Comparison of ENCODE assay signal across 16 cellular contexts in genomic region chr18:51614033-51614432, GRCh38.
DNase-seq lines count a peak whose midpoint lies in the region; ATAC-seq and TF ChIP-seq lines count a peak whose summit lies in the region.
"Had no signal": no experiment of that assay in that cellular context is flagged by ENCODE, and none has a peak within 500 bp of the region (broad histone marks: within the 10 kb centered on the region; RNA-seq: fewer than 3 reads in every experiment).

No MANE protein-coding gene starts in this region.

- H2BK12ac ChIP-seq in mesenchymal stem cell (ENCODE audit: low read length in 2 of 2) = no peak overlapping the region

- H3K4me1 ChIP-seq in mesenchymal stem cell (ENCODE audit: control insufficient read depth, insufficient read depth, low read depth, low read length) = no peaks in the 10 kb centered on the region

- H4K8ac ChIP-seq in mesenchymal stem cell (ENCODE audit: low read length) = no peak overlapping the region

- DNase-seq in Daoy (ENCODE audit: low read depth) = peak; percentile 3
- peak; percentile 64 for DNase-seq in RKO (ENCODE audit: low spot score)
- DNase-seq in epithelial cell of esophagus (ENCODE audit: low read depth) = peak; percentile 99
- peak; percentile 1 for DNase-seq in mesenchymal stem cell
- DNase-seq in AG08395 (ENCODE audit: low spot score) = no peak
- no peak for DNase-seq in activated CD4-positive, alpha-beta T cell treated with anti-CD3 and anti-CD28 coated beads, Interleukin-2, amount 50 U/mL, for 48 hours
- DNase-seq: activated naive CD8-positive, alpha-beta T cell treated with anti-CD3 and anti-CD28 coated beads, Interleukin-2, amount 10 ng/mL, durations not matched to agents 7 days and 5 days; C1 segment of cervical spinal cord; effector CD4-positive, alpha-beta T cell; GF-D8; NCI-H2107; stimulated activated CD4-positive, alpha-beta T cell treated with anti-CD3 and anti-CD28 coated beads, Interleukin-2, amount 100 ng/mL, for 48 hours; stimulated activated naive CD4-positive, alpha-beta T cell had no signal

- no peak overlapping the region for H2BK15ac ChIP-seq in mesenchymal stem cell (ENCODE audit: low read depth, poor library complexity, severe bottlenecking)

- no peak overlapping the region for H2AK5ac ChIP-seq in mesenchymal stem cell (ENCODE audit: low read length, severe bottlenecking)

- no peaks in the 10 kb centered on the region for H3K27me3 ChIP-seq in mesenchymal stem cell (ENCODE audit: control insufficient read depth in 1 of 2, insufficient read depth in 1 of 2, low read length in 2 of 2)

- H2AFZ ChIP-seq in mesenchymal stem cell (ENCODE audit: low read depth, low read length) = no peak overlapping the region

- no peak overlapping the region for H3K4ac ChIP-seq in mesenchymal stem cell (ENCODE audit: low read depth in 1 of 2, low read length in 2 of 2)

- no peaks in the 10 kb centered on the region for H3K36me3 ChIP-seq in mesenchymal stem cell (ENCODE audit: control insufficient read depth in 1 of 2, insufficient read depth in 2 of 2, low read depth in 1 of 2, low read length in 2 of 2)

- WGBS in mesenchymal stem cell = 35% methylated on average over 5 of the region's 5 CpGs

- no peak overlapping the region for H3K4me2 ChIP-seq in mesenchymal stem cell (ENCODE audit: low read length, poor library complexity, severe bottlenecking)
- H3K4me2 ChIP-seq: KMS-11 had no signal

- H3K79me1 ChIP-seq in mesenchymal stem cell (replicated peaks; ENCODE audit: low read length, poor library complexity, severe bottlenecking) = no peaks in the 10 kb centered on the region

- no peak overlapping the region for H2BK5ac ChIP-seq in mesenchymal stem cell (ENCODE audit: low read depth, low read length, poor library complexity, severe bottlenecking)

- no peak overlapping the region for H4K91ac ChIP-seq in mesenchymal stem cell (ENCODE audit: low read length)

- H3K18ac ChIP-seq in mesenchymal stem cell (ENCODE audit: low read depth in 1 of 2, low read length in 2 of 2) = no peak overlapping the region

- no peak for TF ChIP-seq CTCF in epithelial cell of esophagus (IDR thresholded peaks at IDR 0.05; ENCODE audit: insufficient read depth, low read depth, low read length, missing control alignments)

- no peak overlapping the region for H3K14ac ChIP-seq in mesenchymal stem cell (ENCODE audit: low read length in 2 of 2)

- H3K9ac ChIP-seq in mesenchymal stem cell (ENCODE audit: low read length) = no peak overlapping the region
- H3K9ac ChIP-seq: KMS-11 had no signal

- no peak overlapping the region for H2BK120ac ChIP-seq in mesenchymal stem cell (ENCODE audit: low read depth, low read length)

- H3K4me3 ChIP-seq in epithelial cell of esophagus (ENCODE audit: low read length) (no peak overlapping the region), mesenchymal stem cell (ENCODE audit: insufficient read depth in 1 of 2, low read depth in 1 of 2, low read length in 2 of 2) (no peak overlapping the region)

- H3K9me3 ChIP-seq in mesenchymal stem cell (ENCODE audit: control insufficient read depth, low read length) = no peaks in the 10 kb centered on the region

- ATAC-seq in GM18907 (IDR thresholded peaks at IDR 0.05; ENCODE audit: unreplicated experiment) = no peak
- ATAC-seq in HG02763 (IDR thresholded peaks at IDR 0.05; ENCODE audit: unreplicated experiment) = no peak

- H3K23ac ChIP-seq in mesenchymal stem cell (ENCODE audit: low read length in 2 of 2) = no peak overlapping the region

- H3K27ac ChIP-seq in mesenchymal stem cell (ENCODE audit: low read length, poor library complexity, severe bottlenecking) = no peak overlapping the region
- H3K27ac ChIP-seq: KMS-11 had no signal

Comparison
In these comparisons a context has a peak if more than half of its experiments do, and no peak if none do; other contexts are left out.
1. DNase-seq: peak in Daoy (single experiment), RKO (single experiment), epithelial cell of esophagus (single experiment) and mesenchymal stem cell (single experiment); none in AG08395 (single experiment) and activated CD4-positive, alpha-beta T cell treated with anti-CD3 and anti-CD28 coated beads, Interleukin-2, amount 50 U/mL, for 48 hours (0 of 2).